1 cellular context compared by ENCODE assay signal in genomic region chr10:84117683-84118394, GRCh38.
TF ChIP-seq lines count a peak whose summit lies in the region.

No MANE protein-coding gene starts in this region.

TF ChIP-seq in GM12878, 131 proteins besides CTCF, POLR2A, EP300 and RAD21 (continued from another document):
- TF ChIP-seq CEBPZ (IDR thresholded peaks at IDR 0.05; ENCODE audit: low read depth, low read length) (no peak), E4F1 (IDR thresholded peaks at IDR 0.05; ENCODE audit: borderline replicate concordance, partially characterized antibody) (no peak), PAX5 (IDR thresholded peaks at IDR 0.05; ENCODE audit: borderline replicate concordance, low read depth, low read length) (no peak), CEBPB (IDR thresholded peaks at IDR 0.05; ENCODE audit: borderline replicate concordance in 1 of 2, low read depth in 2 of 2, low read length in 2 of 2) (no peak), HCFC1 (IDR thresholded peaks at IDR 0.05; ENCODE audit: low read length) (no peak)
